Comparison of ENCODE assay signal across 11 cellular contexts in the genomic region with DNA sequence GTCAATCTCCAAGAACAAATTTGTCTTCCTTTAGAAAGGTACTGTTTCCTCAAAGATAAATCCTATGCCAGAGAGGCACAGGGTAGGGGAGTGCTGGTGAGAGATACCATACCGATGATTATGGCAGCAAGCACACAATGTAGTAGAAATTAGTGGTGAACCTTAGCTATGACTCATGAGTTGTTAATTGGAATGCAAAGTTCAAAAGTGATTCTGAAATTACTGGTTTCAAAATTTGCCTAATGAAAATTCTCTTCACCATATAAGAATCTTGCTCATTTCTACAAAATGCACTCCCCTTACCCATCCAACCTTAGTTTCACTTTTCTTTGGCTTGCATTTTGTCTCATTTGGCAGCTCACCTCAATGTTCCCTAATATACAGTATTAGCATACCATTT.
A peak's percentile ranks its signal among the peaks of the same experiment; 100 is the strongest.
DNase-seq lines count a peak whose midpoint lies in the region; ATAC-seq, FAIRE-seq and TF ChIP-seq lines count a peak whose summit lies in the region.
"Had no signal": no experiment of that assay in that cellular context is flagged by ENCODE, and none has a peak within 500 bp of the region (broad histone marks: within the 10 kb centered on the region; RNA-seq: fewer than 3 reads in every experiment).

No MANE protein-coding gene starts in this region.

- POLR2A ChIA-PET in Caco-2 (lab: Charles Lee) (no interaction called here), K562 (lab: Yijun Ruan, JAX) (interaction anchor here (0.8 kb wide), 1 partner anchor 182 kb away, joined by 3 read pairs; no protein-coding TSS in a partner anchor)

- no TSS peak for BruUV-seq in Caco-2 (replicated peaks; lab: Mats Ljungman, UMichigan)
- BruUV-seq in K562 (replicated peaks; lab: Mats Ljungman, UMichigan): no TSS peak

- H3K27me3 ChIP-seq in Caco-2 (replicated peaks; ENCODE audit: control insufficient read depth, insufficient read depth, low read length) (no peaks in the 10 kb centered on the region), K562 (ENCODE audit: control insufficient read depth in 2 of 2, insufficient read depth in 2 of 2, low read length in 2 of 2) (no peaks in the 10 kb centered on the region), right cardiac atrium (ENCODE audit: control insufficient read depth, insufficient read depth) (no peaks in the 10 kb centered on the region)

- H3K9me3 Mint-ChIP-seq in Caco-2 (ENCODE audit: unreplicated experiment): peaks cover 14% of the 10 kb centered on the region

- no peak overlapping the region for H2AFZ ChIP-seq in K562 (ENCODE audit: low read depth, low read length)

- CTCF ChIA-PET in Caco-2 (lab: Charles Lee) (no interaction called here), K562 (lab: Yijun Ruan, JAX; ENCODE audit: low intra/inter-chr PET ratio) (no interaction called here)

- H3K36me3 ChIP-seq in Caco-2 (ENCODE audit: control insufficient read depth, insufficient read depth, low read length): no peaks in the 10 kb centered on the region
- peaks cover 38% of the 10 kb centered on the region for H3K36me3 ChIP-seq in K562 (ENCODE audit: control insufficient read depth, insufficient read depth, low read length)

- no peak overlapping the region for H3K9ac ChIP-seq in K562 (ENCODE audit: insufficient read depth in 1 of 2, low read depth in 2 of 2, low read length in 2 of 2)

- no peak overlapping the region for H3K4me3 Mint-ChIP-seq in Caco-2 (ENCODE audit: unreplicated experiment)

- H3K27me3 Mint-ChIP-seq in Caco-2 (ENCODE audit: insufficient read depth, unreplicated experiment): no peaks in the 10 kb centered on the region

- no peak for TF ChIP-seq EP300 in K562 (IDR thresholded peaks at IDR 0.05; ENCODE audit: low read length)

- TF ChIP-seq POLR2A in K562 (conservative IDR thresholded peaks at IDR 0.05): no peak

- TF ChIP-seq CTCF in Caco-2 (IDR thresholded peaks at IDR 0.05; ENCODE audit: insufficient read depth in 1 of 2, low read depth in 1 of 2, low read length in 1 of 2, severe bottlenecking in 1 of 2, unreplicated experiment in 1 of 2) (no peak), K562 (IDR thresholded peaks at IDR 0.05 in 2 of 3, conservative IDR thresholded peaks at IDR 0.05 in 1 of 3; ENCODE audit: insufficient read depth in 2 of 3, low read depth in 1 of 3, low read length in 3 of 3) (no peak)

- no peaks in the 10 kb centered on the region for H4K20me1 ChIP-seq in K562 (replicated peaks; ENCODE audit: control insufficient read depth, insufficient read depth, low read length)

- H3K79me2 ChIP-seq in K562 (ENCODE audit: control insufficient read depth, insufficient read depth, low read length): no peaks in the 10 kb centered on the region

- H3K27ac ChIP-seq in K562 (ENCODE audit: extremely low read depth, low read depth, low read length) (no peak overlapping the region), right cardiac atrium (ENCODE audit: low read length) (no peak overlapping the region)
- H3K27ac ChIP-seq: psoas muscle had no signal

- 50% methylated on average over 1 of the region's 1 CpG for WGBS in K562 (ENCODE audit: insufficient coverage, low coverage, missing lambda C conversion rate)
- WGBS in right cardiac atrium: 81% methylated on average over 1 of the region's 1 CpG

- H3K9me3 ChIP-seq in Caco-2 (peaks cover 6% of the 10 kb centered on the region; the same call in 1 of the 2 replicates), K562 (replicated peaks; ENCODE audit: control insufficient read depth, insufficient read depth, low read depth, low read length) (peaks cover 7% of the 10 kb centered on the region), right cardiac atrium (ENCODE audit: control insufficient read depth, low read length) (no peaks in the 10 kb centered on the region)

- DNase-seq in Caco-2 (no peak), K562 (ENCODE audit: extremely low read depth in 1 of 4, low spot score in 3 of 4) (no peak), right cardiac atrium (no peak), iPS-NIHi11 (ENCODE audit: low spot score) (no peak), NCI-H2081 (lab: John Stamatoyannopoulos, UW) (no peak)
- DNase-seq: NCI-H1436, psoas muscle had no signal

- H3K4me2 ChIP-seq in K562 (ENCODE audit: insufficient read depth, low read length): no peak overlapping the region

- peaks cover 7% of the 10 kb centered on the region for H3K4me1 Mint-ChIP-seq in Caco-2 (ENCODE audit: low read depth, unreplicated experiment)

- in situ Hi-C loops in K562 (cut with MboI): no loop called here

- peak overlapping the region; percentile 14 for H3K27ac Mint-ChIP-seq in Caco-2 (ENCODE audit: unreplicated experiment)

- no peaks in the 10 kb centered on the region for H3K9me1 ChIP-seq in K562 (ENCODE audit: control insufficient read depth, insufficient read depth, low read length)

- intact Hi-C loops in Caco-2 (cut with micrococcal nuclease; ENCODE audit: unreplicated experiment) (loop anchor here (5.0 kb wide), 1 partner anchor 401 kb away; no protein-coding TSS in a partner anchor), K562 (cut with micrococcal nuclease) (no loop called here), right cardiac atrium (cut with DNase I) (no loop called here)

- no peak for TF ChIP-seq RAD21 in K562 (CRISPR knock-in tag; conservative IDR thresholded peaks at IDR 0.05 in 1 of 2, IDR thresholded peaks at IDR 0.05 in 1 of 2)

- no peak overlapping the region for H3K4me3 ChIP-seq in Caco-2 (ENCODE audit: low read depth, low read length)
- no peak overlapping the region for H3K4me3 ChIP-seq in K562
- H3K4me3 ChIP-seq in right cardiac atrium (ENCODE audit: low read length): no peak overlapping the region
- H3K4me3 ChIP-seq: psoas muscle had no signal

- peaks cover 22% of the 10 kb centered on the region for H3K36me3 Mint-ChIP-seq in Caco-2 (ENCODE audit: insufficient read depth, unreplicated experiment)

- ATAC-seq in GM19328 (IDR thresholded peaks at IDR 0.05; ENCODE audit: unreplicated experiment) (peak; percentile 29), HG03280 (IDR thresholded peaks at IDR 0.05; ENCODE audit: unreplicated experiment) (peak; percentile 48), K562 (no peak), right cardiac atrium (no peak), GM18861 (IDR thresholded peaks at IDR 0.05; ENCODE audit: unreplicated experiment) (no peak)
- ATAC-seq: psoas muscle had no signal

- FAIRE-seq in K562 (lab: Jason Lieb, UNC): no peak
- FAIRE-seq: endometrium had no signal

- H3K4me1 ChIP-seq in Caco-2 (peaks cover 29% of the 10 kb centered on the region), K562 (replicated peaks in 1 of 2; ENCODE audit: control insufficient read depth in 2 of 2, insufficient read depth in 2 of 2, low read length in 2 of 2) (no peaks in the 10 kb centered on the region), right cardiac atrium (ENCODE audit: control insufficient read depth, insufficient read depth, low read length) (no peaks in the 10 kb centered on the region)
- H3K4me1 ChIP-seq: psoas muscle had no signal

TF ChIP-seq in K562, 482 proteins besides CTCF, POLR2A, EP300 and RAD21:
- TF ChIP-seq GATAD2A (IDR thresholded peaks at IDR 0.05) (no peak), CBFA2T3 (IDR thresholded peaks at IDR 0.05) (peak; percentile 19; the same call in 1 of the 2 replicates)

Comparison
In these comparisons a context has a peak if more than half of its experiments do, and no peak if none do; other contexts are left out.
1. ATAC-seq: peak in GM19328 (single experiment) and HG03280 (single experiment); none in K562 (single experiment), right cardiac atrium (0 of 2) and GM18861 (single experiment).